In genomic region chr15:62914461-62915079, GRCh38 we compare ENCODE assay signal across 24 cellular contexts.
"Had no signal": no experiment of that assay in that cellular context is flagged by ENCODE, and none has a peak within 500 bp of the region (broad histone marks: within the 10 kb centered on the region; RNA-seq: fewer than 3 reads in every experiment).

No MANE protein-coding gene starts in this region.

- H3K36me3 ChIP-seq: heart left ventricle, left lung, ovary, prostate gland, suprapubic skin, tibial nerve, uterus had no signal

- H3K4me1 ChIP-seq: left lung, prostate gland, suprapubic skin, uterus had no signal

- H3K9me3 ChIP-seq: left lung, ovary, prostate gland, suprapubic skin, tibial nerve, uterus had no signal

- DNase-seq: activated CD4-positive, alpha-beta T cell treated with anti-CD3 and anti-CD28 coated beads, Interleukin-2, amount 50 U/mL, for 4 hours; activated CD8-positive, alpha-beta memory T cell treated with anti-CD3 and anti-CD28 coated beads for 24 hours; activated CD8-positive, alpha-beta memory T cell treated with anti-CD3 and anti-CD28 coated beads, Interleukin-2, amount 50 U/mL, for 4 hours; activated naive CD4-positive, alpha-beta T cell treated with Interleukin-2 at 50 U/mL for 16 hours; activated naive CD8-positive, alpha-beta T cell treated with anti-CD3 and anti-CD28 coated beads for 36 hours; activated T-cell treated with anti-CD3 and anti-CD28 coated beads, Interleukin-2, amount 50 U/mL, for 4 hours; cerebellar nuclear complex; heart left ventricle; immature natural killer cell; kidney glomerular epithelial cell; left lung; naive thymus-derived CD8-positive, alpha-beta T cell; ovary; stimulated activated CD4-positive, alpha-beta T cell treated with anti-CD3 and anti-CD28 coated beads, Interleukin-12 subunit alpha, Interleukin-12 subunit beta, amount 100 ng/mL, for 4 hours; stimulated activated CD4-positive, alpha-beta T cell treated with anti-CD3 and anti-CD28 coated beads, Interleukin-4, amount 100 ng/mL, for 4 hours; stimulated activated naive CD8-positive, alpha-beta T cell treated with anti-CD3 and anti-CD28 coated beads, Interleukin-15, Interleukin-2, amounts not matched to agents 100 U/mL and 50 U/mL, for 24 hours; T-helper 1 cell; T-helper 9 cell; uterus had no signal

- H3K27ac ChIP-seq: coronary artery, heart left ventricle, left lung, ovary, prostate gland, suprapubic skin, tibial nerve, uterus had no signal

- H3K27me3 ChIP-seq: heart left ventricle, left lung, ovary, suprapubic skin, tibial nerve, uterus had no signal

- ATAC-seq: activated T-cell treated with anti-CD3 and anti-CD28 coated beads, Interleukin-2, amount 50 U/mL, for 4 hours; heart left ventricle; left lung; naive thymus-derived CD8-positive, alpha-beta T cell; stimulated activated naive CD8-positive, alpha-beta T cell treated with anti-CD3 and anti-CD28 coated beads, Interleukin-15, Interleukin-2, amounts not matched to agents 100 U/mL and 50 U/mL, for 24 hours had no signal

- H3K4me3 ChIP-seq: coronary artery, heart left ventricle, left lung, lung, ovary, prostate gland, suprapubic skin, tibial nerve, uterus had no signal
